ENCODE assay signal across 1 cellular context in genomic region chr14:24139272-24139934, GRCh38.
TF ChIP-seq lines count a peak whose summit lies in the region.

No MANE protein-coding gene starts in this region.

TF ChIP-seq in A549, 52 proteins besides CTCF, POLR2A, EP300 and RAD21:
- no peak for TF ChIP-seq POLR2AphosphoS2 (conservative IDR thresholded peaks at IDR 0.05; ENCODE audit: low read length)
- no peak for TF ChIP-seq FOSB (CRISPR knock-in tag; IDR thresholded peaks at IDR 0.05)
- no peak for TF ChIP-seq ZC3H11A (IDR thresholded peaks at IDR 0.05)
- TF ChIP-seq EHMT2 (IDR thresholded peaks at IDR 0.05; ENCODE audit: low read depth) = no peak
- TF ChIP-seq CBX8 (IDR thresholded peaks at IDR 0.05) = no peak
- TF ChIP-seq HDAC2 (IDR thresholded peaks at IDR 0.05) = no peak
